In the genomic region with DNA sequence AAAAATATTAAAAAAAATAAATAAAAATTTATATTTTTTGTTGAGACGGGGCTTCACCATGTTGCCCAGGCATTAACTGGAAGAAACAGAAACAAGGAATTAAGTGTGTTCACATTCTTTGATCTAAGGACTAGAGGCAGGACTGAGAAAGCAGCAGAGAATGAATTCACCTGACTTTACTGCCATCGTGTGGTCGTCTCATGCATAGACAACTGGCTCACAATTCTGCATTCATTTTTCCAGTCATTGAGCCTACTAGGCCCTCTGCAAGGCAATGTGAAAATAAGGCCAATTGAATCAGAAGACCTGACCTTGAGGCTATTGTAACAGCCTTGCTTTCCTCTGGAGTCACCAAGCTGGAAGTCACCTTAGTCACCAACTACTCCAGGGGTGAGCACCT, we compare ENCODE assay signal across 8 cellular contexts. TPM values are rescaled to one million over a fixed set of nuclear protein-coding genes. Genes with fewer than 3 reads are reported as not detected.
DNase-seq lines count a peak whose midpoint lies in the region; ATAC-seq, FAIRE-seq and TF ChIP-seq lines count a peak whose summit lies in the region.

No MANE protein-coding gene starts in this region.

- DNase-seq in Right ventricle myocardium inferior (ENCODE audit: missing footprints) (no peak), cardiac septum (ENCODE audit: low spot score) (no peak), NCI-H69 (lab: John Stamatoyannopoulos, UW) (peak; percentile 50), adrenal gland (peak; percentile 35 to 73 (median 51)), cardiac muscle cell (ENCODE audit: low read depth in 1 of 2, low spot score in 1 of 2) (peak; percentile 57 to 77), pons (ENCODE audit: low spot score) (peak; percentile 73), H54 (ENCODE audit: insufficient read length, low spot score) (no peak)

- 0 to 4% (median 0%) methylated on average over 3 of the region's 3 CpGs for WGBS in adrenal gland, 4 donors

- H3K27ac ChIP-seq in adrenal gland = no peak overlapping the region
- no peak overlapping the region for H3K27ac ChIP-seq in cardiac muscle cell

- peaks cover 5% of the 10 kb centered on the region for H3K27me3 ChIP-seq in adrenal gland
- H3K27me3 ChIP-seq in cardiac muscle cell = no peaks in the 10 kb centered on the region

- TF ChIP-seq CTCF in adrenal gland (IDR thresholded peaks at IDR 0.05) = peak; percentile 56 to 82 (median 73)
- TF ChIP-seq CTCF in cardiac muscle cell (IDR thresholded peaks at IDR 0.05; ENCODE audit: low read depth, low read length) = peak; percentile 59

- ATAC-seq in Right ventricle myocardium inferior (peak; percentile 54), HG03432 (IDR thresholded peaks at IDR 0.05; ENCODE audit: unreplicated experiment) (peak; percentile 49)

- H3K4me1 ChIP-seq in adrenal gland (replicated peaks in 1 of 2) = no peaks in the 10 kb centered on the region
- H3K4me1 ChIP-seq in cardiac muscle cell (ENCODE audit: low read depth) = no peaks in the 10 kb centered on the region

- no peak for FAIRE-seq in H54 (lab: Jason Lieb, UNC)

- H3K36me3 ChIP-seq in adrenal gland (replicated peaks in 1 of 2) (no peaks in the 10 kb centered on the region), cardiac muscle cell (no peaks in the 10 kb centered on the region)

- intact Hi-C loops in Right ventricle myocardium inferior (cut with DNase I) = loop anchor here (1.0 kb wide), 1 partner anchor 773 kb away; no protein-coding TSS in a partner anchor
- intact Hi-C loops in cardiac septum (cut with DNase I) = no loop called here
- intact Hi-C loops in adrenal gland (cut with DNase I) = no loop called here

- no peak overlapping the region for H3K4me3 ChIP-seq in adrenal gland
- no peak overlapping the region for H3K4me3 ChIP-seq in cardiac muscle cell

- TF ChIP-seq POLR2A in adrenal gland (IDR thresholded peaks at IDR 0.05) = no peak
- no peak for TF ChIP-seq POLR2A in H54 (IDR thresholded peaks at IDR 0.05; ENCODE audit: low read depth, low read length)

- H3K9me3 ChIP-seq in adrenal gland (replicated peaks in 1 of 3) (no peaks in the 10 kb centered on the region), cardiac muscle cell (ENCODE audit: low read depth) (no peaks in the 10 kb centered on the region)

RNA-seq across cellular contexts. Expression of gene LHFPL1, which starts 37.4 kb away (rescaled TPM):
- 0.14 TPM for total RNA-seq in Right ventricle myocardium inferior
- total RNA-seq in cardiac septum = 0.19 TPM
- under 1 TPM in 4 of 8 donors, not detected in 4; 0.14 to 0.96 (median 0.24) TPM for total RNA-seq in adrenal gland
- polyA plus RNA-seq in adrenal gland = under 1 TPM; 0.07 to 0.24 (median 0.20) TPM
- 2.1 and 3.5 TPM in 2 replicates for total RNA-seq in cardiac muscle cell
- polyA plus RNA-seq in cardiac muscle cell = 3.8 and 4.6 TPM in 2 replicates

Comparison
In these comparisons a context has a peak if more than half of its experiments do, and no peak if none do; other contexts are left out.
1. DNase-seq: peak in NCI-H69 (single experiment), adrenal gland (7 of 7), cardiac muscle cell (2 of 2) and pons (single experiment); none in Right ventricle myocardium inferior (single experiment), cardiac septum (single experiment) and H54 (single experiment).